In genomic region chr21:26169061-26169610, GRCh38 we compare ENCODE assay signal across 8 cellular contexts. TPM values are rescaled to one million over a fixed set of nuclear protein-coding genes. Genes with fewer than 3 reads are reported as not detected.
A peak's percentile ranks its signal among the peaks of the same experiment; 100 is the strongest.
DNase-seq lines count a peak whose midpoint lies in the region; ATAC-seq and TF ChIP-seq lines count a peak whose summit lies in the region.

No MANE protein-coding gene starts in this region.

- H3K4me1 ChIP-seq in esophagus squamous epithelium (peaks cover 12 to 52% (median 22%) of the 10 kb centered on the region in 3 donors), muscle layer of duodenum (ENCODE audit: control insufficient read depth in 1 of 2, insufficient read depth in 2 of 2, low read length in 2 of 2) (peaks cover 11 to 37% of the 10 kb centered on the region in 2 donors), stomach smooth muscle (ENCODE audit: control insufficient read depth, insufficient read depth, low read length) (peaks cover 22% of the 10 kb centered on the region)

- TF ChIP-seq CTCF in esophagus squamous epithelium (IDR thresholded peaks at IDR 0.05), result peak in 4 of 6 experiments; percentile 36 to 56 (median 42)

- intact Hi-C loops in esophagus squamous epithelium (cut with DNase I), result no loop called here

- H3K36me3 ChIP-seq in esophagus squamous epithelium, result no peaks in the 10 kb centered on the region
- H3K36me3 ChIP-seq in muscle layer of duodenum (ENCODE audit: control insufficient read depth in 1 of 2, insufficient read depth in 2 of 2, low read length in 2 of 2), result no peaks in the 10 kb centered on the region
- no peaks in the 10 kb centered on the region for H3K36me3 ChIP-seq in stomach smooth muscle (ENCODE audit: control insufficient read depth in 2 of 2, insufficient read depth in 2 of 2, low read length in 2 of 2)

- WGBS in esophagus squamous epithelium, 2 donors, result 0% methylated on average over 13 to 16 of the region's 18 CpGs

- H3K9me3 ChIP-seq in esophagus squamous epithelium, result no peaks in the 10 kb centered on the region
- H3K9me3 ChIP-seq in muscle layer of duodenum (ENCODE audit: control insufficient read depth in 1 of 2, low read length in 2 of 2), result no peaks in the 10 kb centered on the region
- H3K9me3 ChIP-seq in stomach smooth muscle (ENCODE audit: control insufficient read depth in 2 of 2, low read length in 2 of 2), result no peaks in the 10 kb centered on the region

- DNase-seq in AG08395 (ENCODE audit: low spot score) (peak; percentile 74), NCI-H524 (lab: John Stamatoyannopoulos, UW) (peak; percentile 67 to 84), activated T-cell treated with anti-CD3 and anti-CD28 coated beads for 24 hours (ENCODE audit: low read depth) (peak; percentile 11), esophagus squamous epithelium (lab: John Stamatoyannopoulos, UW) (no peak)

- no peaks in the 10 kb centered on the region for H3K27me3 ChIP-seq in esophagus squamous epithelium
- H3K27me3 ChIP-seq in muscle layer of duodenum (ENCODE audit: low read depth, low read length), result no peaks in the 10 kb centered on the region
- H3K27me3 ChIP-seq in stomach smooth muscle (ENCODE audit: control insufficient read depth in 1 of 2, insufficient read depth in 2 of 2, low read length in 2 of 2), result no peaks in the 10 kb centered on the region

- ATAC-seq in GM18870 (IDR thresholded peaks at IDR 0.05; ENCODE audit: unreplicated experiment) (peak; percentile 76), HG03432 (IDR thresholded peaks at IDR 0.05; ENCODE audit: unreplicated experiment) (peak; percentile 62)

- no peak for TF ChIP-seq POLR2A in esophagus squamous epithelium (IDR thresholded peaks at IDR 0.05)

- H3K9ac ChIP-seq in stomach smooth muscle (ENCODE audit: low read length in 2 of 2), result peak overlapping the region; percentile 61 to 79

- H3K4me3 ChIP-seq in esophagus squamous epithelium (peak overlapping the region; percentile 77 to 96 (median 92)), muscle layer of duodenum (ENCODE audit: low read depth in 1 of 2, low read length in 2 of 2) (peak overlapping the region; percentile 78 to 97), stomach smooth muscle (ENCODE audit: low read length in 2 of 2) (peak overlapping the region; percentile 94 to 96)

- H3K27ac ChIP-seq in esophagus squamous epithelium (peak overlapping the region; percentile 88 to 94 (median 90)), muscle layer of duodenum (ENCODE audit: low read length) (peak overlapping the region; percentile 78), stomach smooth muscle (ENCODE audit: low read length) (peak overlapping the region; percentile 76)

RNA-seq across cellular contexts. Expression of gene APP, which starts 1.4 kb away (rescaled TPM):
- 100 to 1,000 TPM in 3 of 4 donors, 10 to 100 TPM in 1; 58.2 to 277 (median 183) TPM for total RNA-seq in esophagus squamous epithelium
